Comparison of ENCODE assay signal across 5 cellular contexts in the genomic region with DNA sequence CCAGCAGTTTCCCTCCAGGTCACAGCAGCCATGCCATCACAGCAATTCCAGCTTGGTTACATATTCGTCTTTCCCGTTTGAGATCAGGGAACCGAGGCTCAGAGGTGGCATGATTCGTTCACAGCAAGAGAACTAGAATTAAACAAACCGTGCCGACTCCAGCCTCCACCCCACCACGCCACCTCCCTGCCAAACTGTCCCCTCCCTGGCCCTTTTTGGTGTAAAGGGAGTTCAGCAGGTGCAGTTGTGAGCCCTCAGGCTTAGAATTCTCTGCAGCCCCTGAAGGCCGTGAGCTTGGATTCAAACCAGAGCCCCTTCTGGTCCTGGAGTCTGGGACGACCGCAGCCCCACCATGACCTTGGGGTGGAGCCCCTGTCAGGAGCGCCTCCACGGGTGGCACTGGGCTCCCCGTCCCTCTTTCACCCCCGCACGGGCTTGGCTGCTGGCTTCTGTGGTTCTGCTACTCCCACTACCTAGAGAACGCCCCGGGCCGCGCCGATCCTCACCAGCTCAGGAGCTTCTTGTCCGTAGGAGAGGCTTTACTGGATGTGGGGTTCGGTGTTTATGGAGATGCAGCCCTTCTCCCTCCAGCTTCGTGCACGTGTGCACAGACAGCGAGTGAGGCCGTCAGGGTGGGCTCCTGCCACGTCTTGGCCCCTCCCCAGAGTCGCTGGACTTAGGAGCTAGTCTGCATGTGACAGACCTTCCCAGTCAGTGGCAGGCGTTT. TPM values are rescaled to one million over a fixed set of nuclear protein-coding genes. Genes with fewer than 3 reads are reported as not detected.
"Had no signal": no experiment of that assay in that cellular context is flagged by ENCODE, and none has a peak within 500 bp of the region (broad histone marks: within the 10 kb centered on the region; RNA-seq: fewer than 3 reads in every experiment).

No MANE protein-coding gene starts in this region.

RNA-seq across cellular contexts. Expression of a gene that starts 11.0 kb away (rescaled TPM):
- total RNA-seq: kidney epithelial cell, occipital lobe had no signal
- polyA plus RNA-seq: immature natural killer cell had no signal

RNA-seq across cellular contexts. Expression of a gene that starts 43.7 kb away (rescaled TPM):
- total RNA-seq: colonic mucosa, esophagus mucosa, kidney epithelial cell, occipital lobe had no signal
